Comparison of ENCODE assay signal across 10 cellular contexts in the genomic region with DNA sequence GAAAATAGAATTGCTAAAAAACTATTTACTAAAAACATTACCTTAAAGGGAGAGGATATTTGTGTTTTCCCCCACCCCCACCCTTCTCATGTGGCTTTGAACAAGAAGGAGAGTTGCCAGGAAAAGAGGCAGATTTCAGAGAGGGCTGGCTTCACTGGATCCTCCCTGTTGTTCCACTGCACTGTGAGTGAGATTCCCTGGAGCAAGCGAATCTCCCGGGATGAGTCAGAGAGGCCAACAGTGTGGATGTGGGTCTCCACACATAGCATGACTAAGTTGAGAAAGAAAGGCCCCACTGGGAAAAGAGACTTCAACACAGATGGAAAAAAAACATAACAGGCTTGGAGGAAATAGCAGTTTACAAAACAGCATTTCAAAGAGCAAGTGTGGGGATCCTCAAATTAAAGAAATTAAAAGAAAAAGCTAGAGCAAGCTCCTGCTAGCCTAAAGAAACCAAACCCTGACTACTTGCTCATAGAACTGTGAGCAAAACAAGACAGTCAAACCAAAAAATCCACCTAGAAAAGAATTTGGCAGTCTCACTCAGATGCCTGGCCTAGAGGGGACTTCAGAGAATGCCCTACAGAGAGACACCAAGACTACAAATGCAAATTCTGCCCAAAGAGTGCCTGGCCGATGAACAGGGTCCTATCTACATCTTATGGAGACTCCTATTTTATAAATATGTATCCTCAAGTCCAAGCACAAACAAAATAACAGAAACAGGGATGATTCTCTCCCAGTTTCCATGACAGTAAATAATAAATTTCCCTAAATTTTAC. TPM values are rescaled to one million over a fixed set of nuclear protein-coding genes. Genes with fewer than 3 reads are reported as not detected.
DNase-seq lines count a peak whose midpoint lies in the region; ATAC-seq, FAIRE-seq and TF ChIP-seq lines count a peak whose summit lies in the region.
"Had no signal": no experiment of that assay in that cellular context is flagged by ENCODE, and none has a peak within 500 bp of the region (broad histone marks: within the 10 kb centered on the region; RNA-seq: fewer than 3 reads in every experiment).

No MANE protein-coding gene starts in this region.

- H3K36me3 ChIP-seq in KMS-11 (ENCODE audit: insufficient read depth), result no peaks in the 10 kb centered on the region
- peaks cover 15% of the 10 kb centered on the region for H3K36me3 ChIP-seq in bronchial epithelial cell (ENCODE audit: control insufficient read depth, insufficient read depth, low read length)
- peaks cover 8% of the 10 kb centered on the region for H3K36me3 ChIP-seq in lower lobe of right lung

- H3K27me3 ChIP-seq in KMS-11 (ENCODE audit: insufficient read depth, low read depth) (no peaks in the 10 kb centered on the region), bronchial epithelial cell (ENCODE audit: control insufficient read depth, insufficient read depth, low read length) (no peaks in the 10 kb centered on the region), lower lobe of right lung (ENCODE audit: low read depth) (peaks cover 10% of the 10 kb centered on the region)

- no peaks in the 10 kb centered on the region for H3K9me3 ChIP-seq in lower lobe of right lung

- ATAC-seq in lower lobe of right lung (no peak), HG03135 (IDR thresholded peaks at IDR 0.05; ENCODE audit: unreplicated experiment) (no peak)

- peak; percentile 90 for DNase-seq in bronchial epithelial cell (ENCODE audit: low read depth)
- no peak for DNase-seq in lower lobe of right lung
- DNase-seq in ureter (ENCODE audit: low spot score), result peak; percentile 45
- no peak for DNase-seq in iPS-NIHi7 (ENCODE audit: extremely low spot score)
- no peak for DNase-seq in cerebellar nuclear complex (lab: John Stamatoyannopoulos, UW)
- DNase-seq in GDM1 (lab: John Stamatoyannopoulos, UW), result no peak
- DNase-seq: stimulated activated CD4-positive, alpha-beta T cell treated with anti-CD3 and anti-CD28 coated beads, Interleukin-2, amount 100 ng/mL, for 48 hours had no signal

- peaks cover 12% of the 10 kb centered on the region; the same call in 1 of the 2 replicates for H3K79me2 ChIP-seq in KMS-11 (ENCODE audit: insufficient read depth, low read depth)

- no peak overlapping the region for H3K9ac ChIP-seq in KMS-11

- H3K4me2 ChIP-seq in KMS-11, result peak overlapping the region; percentile 94

- no peak for FAIRE-seq in bronchial epithelial cell (lab: Jason Lieb, UNC)
- FAIRE-seq: GM19239 had no signal

- H3K27ac ChIP-seq in KMS-11 (no peak overlapping the region), lower lobe of right lung (peak overlapping the region; percentile 92)

- intact Hi-C loops in lower lobe of right lung (cut with DNase I), result loop anchor here (10.0 kb wide), 1 partner anchor 263 kb away; no protein-coding TSS in a partner anchor

- H2AFZ ChIP-seq in KMS-11 (ENCODE audit: low read depth), result no peak overlapping the region

- no peaks in the 10 kb centered on the region for H4K20me1 ChIP-seq in KMS-11 (ENCODE audit: insufficient read depth)

- H3K4me1 ChIP-seq in KMS-11 (ENCODE audit: low read depth, poor library complexity, severe bottlenecking) (peaks cover 70% of the 10 kb centered on the region), lower lobe of right lung (peaks cover 27% of the 10 kb centered on the region)

- no peak overlapping the region for H3K4me3 ChIP-seq in KMS-11 (IDR thresholded peaks at IDR 0.05; ENCODE audit: insufficient read depth, low read depth, low read length)
- no peak overlapping the region for H3K4me3 ChIP-seq in bronchial epithelial cell (ENCODE audit: low read depth, low read length)
- H3K4me3 ChIP-seq in lower lobe of right lung, result peak overlapping the region; percentile 76

- TF ChIP-seq CTCF in KMS-11 (conservative IDR thresholded peaks at IDR 0.05; ENCODE audit: low read depth, low read length), result no peak
- TF ChIP-seq CTCF in bronchial epithelial cell (IDR thresholded peaks at IDR 0.05; ENCODE audit: insufficient read depth, low read length, severe bottlenecking), result no peak
- no peak for TF ChIP-seq CTCF in lower lobe of right lung (IDR thresholded peaks at IDR 0.05)

RNA-seq across cellular contexts. Expression of gene CAV1, which starts 3.4 kb away (rescaled TPM):
- total RNA-seq in bronchial epithelial cell (91.5 and 157 TPM in 2 replicates), lower lobe of right lung (531 TPM), ureter (127 TPM)

RNA-seq across cellular contexts. Expression of gene CAV2, which starts 28.7 kb away (rescaled TPM):
- 132 and 150 TPM in 2 replicates for total RNA-seq in bronchial epithelial cell
- 143 TPM for total RNA-seq in lower lobe of right lung
- total RNA-seq in ureter, result 64.4 TPM

Comparison
In these comparisons a context has a peak if more than half of its experiments do, and no peak if none do; other contexts are left out.
1. DNase-seq: peak in bronchial epithelial cell (single experiment) and ureter (single experiment); none in lower lobe of right lung (single experiment), iPS-NIHi7 (single experiment), cerebellar nuclear complex (0 of 2) and GDM1 (single experiment).